8 cellular contexts compared by ENCODE assay signal in the genomic region with DNA sequence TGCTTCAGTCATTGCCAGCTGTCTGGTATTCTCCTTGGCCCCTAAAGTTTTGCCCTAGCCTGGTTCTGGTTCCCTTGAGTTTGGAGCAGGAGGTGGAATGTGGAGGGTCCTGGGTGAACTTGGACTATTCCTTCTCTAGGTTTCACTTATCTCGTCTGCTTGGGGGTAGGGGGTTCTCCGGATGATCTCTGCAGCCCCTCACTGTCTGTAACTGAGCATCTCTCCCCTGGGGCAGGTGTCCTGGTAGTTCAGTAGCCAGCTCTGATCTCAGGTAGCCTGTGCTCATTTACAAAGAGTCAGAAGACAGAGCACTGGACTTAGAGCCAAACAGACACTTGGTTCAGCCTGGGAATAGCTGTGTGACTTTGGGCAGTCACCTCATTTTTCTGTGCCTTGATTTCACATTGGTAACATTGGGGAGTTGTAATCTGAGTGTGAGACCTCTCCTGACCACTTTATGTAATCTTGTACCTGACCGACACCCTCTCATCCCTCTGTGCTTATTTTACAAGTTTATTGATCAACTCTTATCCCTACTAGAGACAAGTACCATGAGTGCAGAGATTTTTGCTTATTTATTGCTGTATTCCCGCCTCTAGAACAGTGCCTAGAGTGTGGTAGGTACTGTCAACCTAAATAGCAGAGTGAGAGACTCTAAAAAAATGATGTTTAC. TPM values are rescaled to one million over a fixed set of nuclear protein-coding genes. Genes with fewer than 3 reads are reported as not detected.
DNase-seq lines count a peak whose midpoint lies in the region; ATAC-seq and TF ChIP-seq lines count a peak whose summit lies in the region.

No MANE protein-coding gene starts in this region.

- WGBS in ectodermal cell, 2 experiments = 38 to 40% methylated on average over 4 of the region's 4 CpGs

- H3K36me3 Mint-ChIP-seq in CD4-positive, CD25-positive, alpha-beta regulatory T cell = peaks cover 3% of the 10 kb centered on the region

- peak overlapping the region; percentile 92 for H3K27ac ChIP-seq in CD4-positive, CD25-positive, alpha-beta regulatory T cell (ENCODE audit: insufficient read depth, low read length, poor library complexity, severe bottlenecking)
- H3K27ac ChIP-seq in ectodermal cell (ENCODE audit: insufficient read depth, low read depth, low read length, poor library complexity, severe bottlenecking) (no peak overlapping the region), neural cell (ENCODE audit: low read length) (peak overlapping the region; percentile 74)

- H3K4me1 Mint-ChIP-seq in CD4-positive, CD25-positive, alpha-beta regulatory T cell = peaks cover 20 to 48% (median 35%) of the 10 kb centered on the region in 4 donors

- peak overlapping the region; percentile 78 to 100 (median 99) for H3K27ac Mint-ChIP-seq in CD4-positive, CD25-positive, alpha-beta regulatory T cell

- no peaks in the 10 kb centered on the region for H3F3A ChIP-seq in neural cell (ENCODE audit: insufficient read depth, low read length, poor library complexity, severe bottlenecking)

- TF ChIP-seq EP300 in neural cell (conservative IDR thresholded peaks at IDR 0.05; ENCODE audit: poor library complexity, severe bottlenecking) = no peak

- DNase-seq in CD4-positive, CD25-positive, alpha-beta regulatory T cell = peak in 1 of 3 donors; percentile 22
- DNase-seq in LNCaP clone FGC (ENCODE audit: low read depth) (no peak), cerebellum (ENCODE audit: low spot score) (no peak)

- TF ChIP-seq CTCF in LNCaP clone FGC (IDR thresholded peaks at IDR 0.05; ENCODE audit: control insufficient read depth, extremely low read depth, insufficient read depth) = no peak
- TF ChIP-seq CTCF in neural cell (IDR thresholded peaks at IDR 0.05; ENCODE audit: poor library complexity, severe bottlenecking) = no peak

- H3K27me3 ChIP-seq in CD4-positive, CD25-positive, alpha-beta regulatory T cell (ENCODE audit: control insufficient read depth, insufficient read depth, low read length) = no peaks in the 10 kb centered on the region
- H3K27me3 ChIP-seq in ectodermal cell (ENCODE audit: control insufficient read depth, insufficient read depth, low read length, poor library complexity, severe bottlenecking) (peaks cover 6% of the 10 kb centered on the region), neural cell (ENCODE audit: insufficient read depth, low read depth, low read length) (no peaks in the 10 kb centered on the region)

- peaks cover 6% of the 10 kb centered on the region for H3K79me2 ChIP-seq in neural cell (replicated peaks; ENCODE audit: insufficient read depth, low read length)

- no peak for ATAC-seq in CD4-positive, CD25-positive, alpha-beta regulatory T cell (ENCODE audit: low read depth in 2 of 2)
- ATAC-seq in GM18861 (IDR thresholded peaks at IDR 0.05; ENCODE audit: unreplicated experiment) (no peak), HG02759 (IDR thresholded peaks at IDR 0.05; ENCODE audit: unreplicated experiment) (no peak), HG03025 (IDR thresholded peaks at IDR 0.05; ENCODE audit: low FRiP score, unreplicated experiment) (no peak)

- no peak for TF ChIP-seq RAD21 in neural cell (conservative IDR thresholded peaks at IDR 0.05)

- H3K9me3 ChIP-seq in CD4-positive, CD25-positive, alpha-beta regulatory T cell (ENCODE audit: control insufficient read depth in 2 of 2, low read length in 2 of 2) = no peaks in the 10 kb centered on the region
- H3K9me3 ChIP-seq in ectodermal cell (ENCODE audit: control insufficient read depth, low read length) = no peaks in the 10 kb centered on the region
- no peaks in the 10 kb centered on the region for H3K9me3 ChIP-seq in neural cell (ENCODE audit: low read length)

- no peaks in the 10 kb centered on the region for H3K9me2 ChIP-seq in neural cell (ENCODE audit: insufficient read depth, low read length)

- peaks cover 38% of the 10 kb centered on the region for H3K4me1 ChIP-seq in CD4-positive, CD25-positive, alpha-beta regulatory T cell (ENCODE audit: control insufficient read depth, insufficient read depth, low read length, poor library complexity, severe bottlenecking)
- H3K4me1 ChIP-seq in ectodermal cell (ENCODE audit: control insufficient read depth, insufficient read depth, low read length) = peaks cover 16% of the 10 kb centered on the region

- peak overlapping the region; percentile 94 for H3K4me3 ChIP-seq in CD4-positive, CD25-positive, alpha-beta regulatory T cell (ENCODE audit: low read depth, low read length)
- H3K4me3 ChIP-seq in LNCaP clone FGC (ENCODE audit: low read depth, low read length) = peak overlapping the region; percentile 73
- peak overlapping the region; percentile 90 for H3K4me3 ChIP-seq in ectodermal cell (ENCODE audit: insufficient read depth, low read depth, low read length)
- peak overlapping the region; percentile 85 for H3K4me3 ChIP-seq in neural cell (ENCODE audit: low read length)

- peak overlapping the region; percentile 97 for H3K4me2 ChIP-seq in neural cell (ENCODE audit: low read length)

- H3K9ac ChIP-seq in neural cell (ENCODE audit: low read length) = peak overlapping the region; percentile 82

- H3K27me3 Mint-ChIP-seq in CD4-positive, CD25-positive, alpha-beta regulatory T cell = no peaks in the 10 kb centered on the region

- peak overlapping the region; percentile 78 for H2AFZ ChIP-seq in neural cell (ENCODE audit: low read depth, low read length)

- no peaks in the 10 kb centered on the region for H4K20me1 ChIP-seq in neural cell (ENCODE audit: insufficient read depth)

- H3K36me3 ChIP-seq in CD4-positive, CD25-positive, alpha-beta regulatory T cell (ENCODE audit: control insufficient read depth, insufficient read depth, low read length) = peaks cover 3% of the 10 kb centered on the region
- H3K36me3 ChIP-seq in ectodermal cell (ENCODE audit: control insufficient read depth, insufficient read depth, low read length) (no peaks in the 10 kb centered on the region), neural cell (ENCODE audit: insufficient read depth, low read length) (no peaks in the 10 kb centered on the region)

- no peaks in the 10 kb centered on the region for H3K9me3 Mint-ChIP-seq in CD4-positive, CD25-positive, alpha-beta regulatory T cell

- H3K4me3 Mint-ChIP-seq in CD4-positive, CD25-positive, alpha-beta regulatory T cell = peak overlapping the region; percentile 96 to 99 (median 98)

TF ChIP-seq in neural cell, 6 proteins besides CTCF, POLR2A, EP300 and RAD21:
- TF ChIP-seq EZH2 (IDR thresholded peaks at IDR 0.05; ENCODE audit: borderline replicate concordance, insufficient read depth, low read length, poor library complexity, severe bottlenecking) (no peak), TAF1 (IDR thresholded peaks at IDR 0.05; ENCODE audit: low read depth) (no peak), MXI1 (conservative IDR thresholded peaks at IDR 0.05; ENCODE audit: poor library complexity, severe bottlenecking) (no peak), POLR2AphosphoS5 (IDR thresholded peaks at IDR 0.05) (no peak), SMC3 (conservative IDR thresholded peaks at IDR 0.05; ENCODE audit: poor library complexity) (no peak)
- TF ChIP-seq, protein P1, sequence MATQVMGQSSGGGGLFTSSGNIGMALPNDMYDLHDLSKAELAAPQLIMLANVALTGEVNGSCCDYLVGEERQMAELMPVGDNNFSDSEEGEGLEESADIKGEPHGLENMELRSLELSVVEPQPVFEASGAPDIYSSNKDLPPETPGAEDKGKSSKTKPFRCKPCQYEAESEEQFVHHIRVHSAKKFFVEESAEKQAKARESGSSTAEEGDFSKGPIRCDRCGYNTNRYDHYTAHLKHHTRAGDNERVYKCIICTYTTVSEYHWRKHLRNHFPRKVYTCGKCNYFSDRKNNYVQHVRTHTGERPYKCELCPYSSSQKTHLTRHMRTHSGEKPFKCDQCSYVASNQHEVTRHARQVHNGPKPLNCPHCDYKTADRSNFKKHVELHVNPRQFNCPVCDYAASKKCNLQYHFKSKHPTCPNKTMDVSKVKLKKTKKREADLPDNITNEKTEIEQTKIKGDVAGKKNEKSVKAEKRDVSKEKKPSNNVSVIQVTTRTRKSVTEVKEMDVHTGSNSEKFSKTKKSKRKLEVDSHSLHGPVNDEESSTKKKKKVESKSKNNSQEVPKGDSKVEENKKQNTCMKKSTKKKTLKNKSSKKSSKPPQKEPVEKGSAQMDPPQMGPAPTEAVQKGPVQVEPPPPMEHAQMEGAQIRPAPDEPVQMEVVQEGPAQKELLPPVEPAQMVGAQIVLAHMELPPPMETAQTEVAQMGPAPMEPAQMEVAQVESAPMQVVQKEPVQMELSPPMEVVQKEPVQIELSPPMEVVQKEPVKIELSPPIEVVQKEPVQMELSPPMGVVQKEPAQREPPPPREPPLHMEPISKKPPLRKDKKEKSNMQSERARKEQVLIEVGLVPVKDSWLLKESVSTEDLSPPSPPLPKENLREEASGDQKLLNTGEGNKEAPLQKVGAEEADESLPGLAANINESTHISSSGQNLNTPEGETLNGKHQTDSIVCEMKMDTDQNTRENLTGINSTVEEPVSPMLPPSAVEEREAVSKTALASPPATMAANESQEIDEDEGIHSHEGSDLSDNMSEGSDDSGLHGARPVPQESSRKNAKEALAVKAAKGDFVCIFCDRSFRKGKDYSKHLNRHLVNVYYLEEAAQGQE (IDR thresholded peaks at IDR 0.05; ENCODE audit: borderline replicate concordance) = no peak

RNA-seq across cellular contexts. Expression of a gene that starts 0.8 kb away (rescaled TPM):
- total RNA-seq in CD4-positive, CD25-positive, alpha-beta regulatory T cell = 21.1 TPM
- 1 to 10 TPM; 3.6 to 7.7 (median 5.3) TPM for polyA plus RNA-seq in CD4-positive, CD25-positive, alpha-beta regulatory T cell
- 10.0 TPM for polyA plus RNA-seq in ectodermal cell (2013, experiment 1 of 4)
- 8.6 TPM for polyA plus RNA-seq in ectodermal cell (2013, experiment 2 of 4)
- 7.2 TPM for polyA plus RNA-seq in ectodermal cell (2013, experiment 3 of 4)
- 8.2 TPM for polyA plus RNA-seq in ectodermal cell (2013, experiment 4 of 4)
- 2.2 and 6.6 TPM in 2 replicates for polyA plus RNA-seq in neural cell
- 13.1 and 20.2 TPM in 2 replicates for polyA minus RNA-seq in neural cell
- total RNA-seq in cerebellum = 13.0 TPM

RNA-seq across cellular contexts. Expression of a gene that starts 31.6 kb away (rescaled TPM):
- total RNA-seq in CD4-positive, CD25-positive, alpha-beta regulatory T cell = 98.6 TPM
- 10 to 100 TPM; 12.8 to 14.7 (median 13.5) TPM for polyA plus RNA-seq in CD4-positive, CD25-positive, alpha-beta regulatory T cell
- polyA plus RNA-seq in ectodermal cell (2013, experiment 1 of 4) = 157 TPM
- polyA plus RNA-seq in ectodermal cell (2013, experiment 2 of 4) = 171 TPM
- polyA plus RNA-seq in ectodermal cell (2013, experiment 3 of 4) = 123 TPM
- 134 TPM for polyA plus RNA-seq in ectodermal cell (2013, experiment 4 of 4)
- 73.0 and 87.3 TPM in 2 replicates for polyA plus RNA-seq in neural cell
- polyA minus RNA-seq in neural cell = 131 and 133 TPM in 2 replicates
- 73.8 TPM for total RNA-seq in cerebellum
